Comparison of ENCODE assay signal across 28 cellular contexts in genomic region chr20:18132663-18133062, GRCh38.
"Had no signal": no experiment of that assay in that cellular context is flagged by ENCODE, and none has a peak within 500 bp of the region (broad histone marks: within the 10 kb centered on the region; RNA-seq: fewer than 3 reads in every experiment).

No MANE protein-coding gene starts in this region.

- ATAC-seq: effector memory CD8-positive, alpha-beta T cell; esophagus mucosa; foreskin keratinocyte; gastrocnemius medialis; gastroesophageal sphincter; heart left ventricle; heart right ventricle had no signal

- H3K9me3 ChIP-seq: colonic mucosa, esophagus muscularis mucosa, esophagus squamous epithelium, gastrocnemius medialis, gastroesophageal sphincter, heart left ventricle, heart right ventricle had no signal

- H3K27ac ChIP-seq: colonic mucosa, coronary artery, dorsolateral prefrontal cortex, epithelial cell of prostate, esophagus muscularis mucosa, esophagus squamous epithelium, foreskin keratinocyte, gastrocnemius medialis, gastroesophageal sphincter, heart left ventricle, heart right ventricle, hepatocyte had no signal

- H3K4me3 ChIP-seq: colonic mucosa, coronary artery, dorsolateral prefrontal cortex, esophagus muscularis mucosa, esophagus squamous epithelium, gastrocnemius medialis, gastroesophageal sphincter, heart left ventricle, heart right ventricle, hepatocyte had no signal

- H2AFZ ChIP-seq: hepatocyte had no signal

- H3K4me2 ChIP-seq: hepatocyte had no signal

- FAIRE-seq: endometrium, endothelial cell of umbilical vein, frontal cortex had no signal

- H3K36me3 ChIP-seq: colonic mucosa, esophagus muscularis mucosa, esophagus squamous epithelium, gastrocnemius medialis, gastroesophageal sphincter, heart left ventricle, heart right ventricle had no signal

- DNase-seq: colonic mucosa; cortex of kidney; dermis blood vessel endothelial cell; dorsolateral prefrontal cortex; effector CD4-positive, alpha-beta T cell; effector CD8-positive, alpha-beta T cell; effector memory CD4-positive, alpha-beta T cell; effector memory CD8-positive, alpha-beta T cell; endodermal cell; erythroblast; esophagus squamous epithelium; foreskin fibroblast; foreskin keratinocyte; foreskin melanocyte; gastrocnemius medialis; glutamatergic neuron; head of caudate nucleus; heart left ventricle; heart right ventricle had no signal

- H3K79me2 ChIP-seq: hepatocyte had no signal

- H3K4me1 ChIP-seq: colonic mucosa, foreskin keratinocyte had no signal

- H3K27me3 ChIP-seq: colonic mucosa, dorsolateral prefrontal cortex, esophagus muscularis mucosa, esophagus squamous epithelium, foreskin keratinocyte, gastrocnemius medialis, gastroesophageal sphincter, hepatocyte had no signal
